Comparison of ENCODE assay signal across 8 cellular contexts in the genomic region with DNA sequence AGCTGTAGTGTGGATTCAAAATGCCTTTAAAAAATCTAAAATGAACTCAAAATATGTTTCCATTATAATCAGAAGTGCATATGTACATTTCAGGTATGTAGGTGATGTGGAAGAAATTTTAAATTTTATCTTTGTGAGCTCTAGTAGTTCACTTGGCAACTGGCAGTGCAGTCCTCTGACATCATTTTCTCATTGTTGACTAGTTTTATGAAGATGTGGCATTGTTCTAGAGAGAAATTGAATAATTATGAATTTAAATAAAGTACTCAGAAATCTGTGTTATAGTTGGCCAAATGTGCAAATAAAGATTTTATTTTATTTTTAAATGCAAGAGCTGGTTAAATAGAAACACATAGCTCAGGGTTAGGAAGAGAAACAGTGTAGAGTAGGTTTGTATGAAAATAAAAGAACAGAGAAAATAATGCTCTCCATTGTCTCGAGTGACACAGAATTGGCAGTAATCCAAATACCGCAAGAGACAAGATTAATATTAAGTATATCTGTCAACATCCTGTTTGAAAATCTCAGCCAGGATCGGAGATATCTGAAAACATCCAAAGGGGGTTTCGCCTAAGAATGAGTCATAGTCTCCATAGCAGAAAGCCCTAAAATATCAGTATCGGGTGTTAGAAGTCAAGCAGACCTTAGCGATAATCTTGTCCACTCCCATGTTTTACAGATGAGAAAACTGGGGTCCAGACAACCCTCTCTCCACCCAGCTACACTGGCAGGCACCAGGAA.
DNase-seq lines count a peak whose midpoint lies in the region; ATAC-seq and TF ChIP-seq lines count a peak whose summit lies in the region.

No MANE protein-coding gene starts in this region.

- RAD21 ChIA-PET in HCT116 (lab: Charles Lee; ENCODE audit: low non-redundant PET in 1 of 2, low total read pairs in 2 of 2, uncharacterized antibody in 2 of 2, unreplicated experiment in 2 of 2) = interaction anchor here in 1 of 2 experiments (1.5 kb wide), 1 partner anchor 15 kb away, joined by 3 read pairs; no protein-coding TSS in a partner anchor

- no TSS peak for BruUV-seq in HCT116 (replicated peaks; lab: Mats Ljungman, UMichigan)

- CTCF ChIA-PET in HCT116 (lab: Charles Lee) = no interaction called here
- CTCF ChIA-PET in T-cell (lab: Charles Lee) = interaction anchor here in 1 of 2 donors (0.6 kb wide), 1 partner anchor 85 kb away, joined by 4 read pairs; no protein-coding TSS in a partner anchor
- CTCF ChIA-PET in activated CD4-positive, alpha-beta memory T cell treated with anti-CD3 and anti-CD28 coated beads, Interleukin-2, amount 10 ng/mL, durations not matched to agents 7 days and 5 days (lab: Charles Lee) = no interaction called here

- H3K4me3 ChIP-seq in ACC112 (ENCODE audit: low read depth, low read length) (peak overlapping the region; percentile 25), HCT116 (replicated peaks in 1 of 2; ENCODE audit: low read depth in 1 of 2, low read length in 2 of 2) (peak overlapping the region; percentile 18 to 22; a peak in 2 of 4 replicates)

- no peak for TF ChIP-seq CTCF in HCT116 (IDR thresholded peaks at IDR 0.05 in 2 of 3, conservative IDR thresholded peaks at IDR 0.05 in 1 of 3; ENCODE audit: borderline replicate concordance in 1 of 3, insufficient read depth in 1 of 3, low read depth in 2 of 3, low read length in 2 of 3)

- no peak for TF ChIP-seq RAD21 in HCT116 (IDR thresholded peaks at IDR 0.05; ENCODE audit: low read depth)

- no peaks in the 10 kb centered on the region for H3K36me3 Mint-ChIP-seq in T-cell
- H3K36me3 Mint-ChIP-seq in activated CD4-positive, alpha-beta memory T cell treated with anti-CD3 and anti-CD28 coated beads, Interleukin-2, amount 10 ng/mL, durations not matched to agents 7 days and 5 days (ENCODE audit: low read depth) = no peaks in the 10 kb centered on the region

- no peaks in the 10 kb centered on the region for H3K36me3 ChIP-seq in ACC112 (ENCODE audit: insufficient read depth, low read length)
- H3K36me3 ChIP-seq in HCT116 (ENCODE audit: control insufficient read depth in 1 of 2, insufficient read depth in 2 of 2, low read length in 2 of 2) = no peaks in the 10 kb centered on the region

- peak overlapping the region; percentile 59 to 71 for H3K27ac Mint-ChIP-seq in T-cell
- H3K27ac Mint-ChIP-seq in activated CD4-positive, alpha-beta memory T cell treated with anti-CD3 and anti-CD28 coated beads, Interleukin-2, amount 10 ng/mL, durations not matched to agents 7 days and 5 days = no peak overlapping the region

- H3K27me3 ChIP-seq in ACC112 (ENCODE audit: insufficient read depth, low read length) (no peaks in the 10 kb centered on the region), HCT116 (ENCODE audit: insufficient read depth, low read length) (no peaks in the 10 kb centered on the region)

- intact Hi-C loops in HCT116 (cut with micrococcal nuclease) (no loop called here), left ventricle myocardium superior (cut with micrococcal nuclease) (no loop called here)

- ATAC-seq in HCT116 (peak; percentile 68), T-cell (replicated peaks in 1 of 4) (peak; percentile 57 to 72 (median 62)), left ventricle myocardium superior (peak; percentile 42)

- no peaks in the 10 kb centered on the region for H3K9me3 ChIP-seq in HCT116 (ENCODE audit: control insufficient read depth in 1 of 2, insufficient read depth in 1 of 2, low read depth in 1 of 2, low read length in 2 of 2)

- DNase-seq in HCT116 (ENCODE audit: low read depth, low spot score) (peak; percentile 59), T-cell (no peak), left ventricle myocardium superior (no peak), islet precursor cell (no peak), CD1c-positive myeloid dendritic cell (ENCODE audit: extremely low spot score) (no peak), NCI-H1930 (lab: John Stamatoyannopoulos, UW) (no peak)
- no peak for DNase-seq in activated CD4-positive, alpha-beta memory T cell treated with anti-CD3 and anti-CD28 coated beads, Interleukin-2, amount 10 ng/mL, durations not matched to agents 7 days and 5 days

- peak overlapping the region; percentile 61 for H3K4me2 ChIP-seq in HCT116 (ENCODE audit: low read length)

- H2AFZ ChIP-seq in ACC112 (ENCODE audit: low read length, unreplicated experiment) (peak overlapping the region; percentile 27), HCT116 (ENCODE audit: low read depth, low read length, poor library complexity, severe bottlenecking) (peak overlapping the region; percentile 14)

- H3K79me2 ChIP-seq in ACC112 (ENCODE audit: control insufficient read depth, insufficient read depth, low read length, unreplicated experiment) = no peaks in the 10 kb centered on the region
- H3K79me2 ChIP-seq in HCT116 (ENCODE audit: insufficient read depth, low read length) = no peaks in the 10 kb centered on the region

- no peaks in the 10 kb centered on the region for H4K20me1 ChIP-seq in HCT116 (ENCODE audit: insufficient read depth)

- H3K9ac ChIP-seq in HCT116 (ENCODE audit: low read length) = no peak overlapping the region

- H3K9me2 ChIP-seq in HCT116 (ENCODE audit: insufficient read depth) = no peaks in the 10 kb centered on the region

- H3K4me3 Mint-ChIP-seq in T-cell = peak overlapping the region in 1 of 3 donors; percentile 7
- H3K4me3 Mint-ChIP-seq in activated CD4-positive, alpha-beta memory T cell treated with anti-CD3 and anti-CD28 coated beads, Interleukin-2, amount 10 ng/mL, durations not matched to agents 7 days and 5 days = no peak overlapping the region

- H3K4me1 Mint-ChIP-seq in T-cell = peaks cover 0 to 10% (median 3%) of the 10 kb centered on the region in 3 donors
- no peaks in the 10 kb centered on the region for H3K4me1 Mint-ChIP-seq in activated CD4-positive, alpha-beta memory T cell treated with anti-CD3 and anti-CD28 coated beads, Interleukin-2, amount 10 ng/mL, durations not matched to agents 7 days and 5 days

- POLR2A ChIA-PET in HCT116 (lab: Charles Lee) (no interaction called here), T-cell (lab: Charles Lee) (interaction anchor here in 1 of 2 donors (0.7 kb wide), 1 partner anchor 192 kb away, joined by 3 read pairs; no protein-coding TSS in a partner anchor)
- POLR2A ChIA-PET in activated CD4-positive, alpha-beta memory T cell treated with anti-CD3 and anti-CD28 coated beads, Interleukin-2, amount 10 ng/mL, durations not matched to agents 7 days and 5 days (lab: Charles Lee) = no interaction called here

- H3K27ac ChIP-seq in ACC112 (ENCODE audit: low read depth, low read length) (peak overlapping the region; percentile 48), HCT116 (ENCODE audit: low read depth, low read length) (no peak overlapping the region)

- no peaks in the 10 kb centered on the region for H3K9me3 Mint-ChIP-seq in T-cell
- no peaks in the 10 kb centered on the region for H3K9me3 Mint-ChIP-seq in activated CD4-positive, alpha-beta memory T cell treated with anti-CD3 and anti-CD28 coated beads, Interleukin-2, amount 10 ng/mL, durations not matched to agents 7 days and 5 days

- H3K27me3 Mint-ChIP-seq in T-cell = no peaks in the 10 kb centered on the region
- H3K27me3 Mint-ChIP-seq in activated CD4-positive, alpha-beta memory T cell treated with anti-CD3 and anti-CD28 coated beads, Interleukin-2, amount 10 ng/mL, durations not matched to agents 7 days and 5 days = no peaks in the 10 kb centered on the region

- peaks cover 18% of the 10 kb centered on the region for H3K4me1 ChIP-seq in ACC112 (ENCODE audit: control insufficient read depth, insufficient read depth, low read length, unreplicated experiment)
- H3K4me1 ChIP-seq in HCT116 (ENCODE audit: control insufficient read depth in 1 of 2, insufficient read depth in 2 of 2, low read length in 2 of 2) = peaks cover 28 to 29% of the 10 kb centered on the region in 2 experiments

- no peak for TF ChIP-seq POLR2A in HCT116 (IDR thresholded peaks at IDR 0.05; ENCODE audit: borderline replicate concordance, extremely low read depth, insufficient read depth, insufficient read length)

TF ChIP-seq in HCT116, 20 proteins besides CTCF, POLR2A, EP300 and RAD21:
- TF ChIP-seq CBX3 (IDR thresholded peaks at IDR 0.05; ENCODE audit: low read depth) = no peak
- peak; percentile 67; the same call in 1 of the 2 replicates for TF ChIP-seq SP1 (IDR thresholded peaks at IDR 0.05; ENCODE audit: low read depth)
- TF ChIP-seq ZFX (IDR thresholded peaks at IDR 0.05) = no peak
- peak; percentile 70; the same call in 1 of the 2 replicates for TF ChIP-seq FOSL1 (IDR thresholded peaks at IDR 0.05; ENCODE audit: low read depth)
- TF ChIP-seq POLR2AphosphoS5 (IDR thresholded peaks at IDR 0.05; ENCODE audit: low read depth, low read length) = peak; percentile 28; the same call in 1 of the 2 replicates
- no peak for TF ChIP-seq EGR1 (IDR thresholded peaks at IDR 0.05; ENCODE audit: low read depth)
- TF ChIP-seq, protein P1, sequence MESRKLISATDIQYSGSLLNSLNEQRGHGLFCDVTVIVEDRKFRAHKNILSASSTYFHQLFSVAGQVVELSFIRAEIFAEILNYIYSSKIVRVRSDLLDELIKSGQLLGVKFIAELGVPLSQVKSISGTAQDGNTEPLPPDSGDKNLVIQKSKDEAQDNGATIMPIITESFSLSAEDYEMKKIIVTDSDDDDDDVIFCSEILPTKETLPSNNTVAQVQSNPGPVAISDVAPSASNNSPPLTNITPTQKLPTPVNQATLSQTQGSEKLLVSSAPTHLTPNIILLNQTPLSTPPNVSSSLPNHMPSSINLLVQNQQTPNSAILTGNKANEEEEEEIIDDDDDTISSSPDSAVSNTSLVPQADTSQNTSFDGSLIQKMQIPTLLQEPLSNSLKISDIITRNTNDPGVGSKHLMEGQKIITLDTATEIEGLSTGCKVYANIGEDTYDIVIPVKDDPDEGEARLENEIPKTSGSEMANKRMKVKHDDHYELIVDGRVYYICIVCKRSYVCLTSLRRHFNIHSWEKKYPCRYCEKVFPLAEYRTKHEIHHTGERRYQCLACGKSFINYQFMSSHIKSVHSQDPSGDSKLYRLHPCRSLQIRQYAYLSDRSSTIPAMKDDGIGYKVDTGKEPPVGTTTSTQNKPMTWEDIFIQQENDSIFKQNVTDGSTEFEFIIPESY (IDR thresholded peaks at IDR 0.05; ENCODE audit: extremely low read depth, insufficient replicate concordance, low read length) = no peak
- TF ChIP-seq TCF7L2 (IDR thresholded peaks at IDR 0.05; ENCODE audit: borderline replicate concordance, extremely low read depth, insufficient read depth, insufficient read length) = peak; percentile 54
- peak; percentile 72 for TF ChIP-seq JUND (IDR thresholded peaks at IDR 0.05)
- TF ChIP-seq CEBPB (IDR thresholded peaks at IDR 0.05; ENCODE audit: low read depth) = 0 out of 2 replicates have a peak, but pooled peaks have one; percentile 19
- TF ChIP-seq, protein P2, sequence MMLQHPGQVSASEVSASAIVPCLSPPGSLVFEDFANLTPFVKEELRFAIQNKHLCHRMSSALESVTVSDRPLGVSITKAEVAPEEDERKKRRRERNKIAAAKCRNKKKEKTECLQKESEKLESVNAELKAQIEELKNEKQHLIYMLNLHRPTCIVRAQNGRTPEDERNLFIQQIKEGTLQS (IDR thresholded peaks at IDR 0.05) = no peak
